In genomic region chr1:220803401-220804201, GRCh38 we compare ENCODE assay signal across 8 cellular contexts. TPM values are rescaled to one million over a fixed set of nuclear protein-coding genes. Genes with fewer than 3 reads are reported as not detected.
DNase-seq lines count a peak whose midpoint lies in the region; ATAC-seq and TF ChIP-seq lines count a peak whose summit lies in the region.

No MANE protein-coding gene starts in this region.

- no peaks in the 10 kb centered on the region for H3K4me1 Mint-ChIP-seq in activated CD8-positive, alpha-beta T cell treated with anti-CD3 and anti-CD28 coated beads for 36 hours (ENCODE audit: low read depth)
- H3K4me1 Mint-ChIP-seq in activated CD8-positive, alpha-beta T cell treated with anti-CD3 and anti-CD28 coated beads, Interleukin-2, amount 10 ng/mL, durations not matched to agents 7 days and 5 days (ENCODE audit: low read depth): no peaks in the 10 kb centered on the region
- peaks cover 5% of the 10 kb centered on the region for H3K4me1 Mint-ChIP-seq in endodermal cell
- no peaks in the 10 kb centered on the region for H3K4me1 Mint-ChIP-seq in T-helper 2 cell treated with Interferon-gamma antibody and Interleukin-4, amounts not matched to agents 5 μg/mL and 100 μg/mL, for 36 hours (ENCODE audit: low read depth)

- H3K9me2 ChIP-seq in PC-3 (replicated peaks; ENCODE audit: low read length): no peaks in the 10 kb centered on the region

- no peak overlapping the region for H3K4me2 ChIP-seq in PC-3 (ENCODE audit: low read length)

- no peak overlapping the region for H3K4me3 ChIP-seq in PC-3 (ENCODE audit: low read length)
- no peak overlapping the region for H3K4me3 ChIP-seq in endodermal cell (ENCODE audit: low read length)

- DNase-seq in activated CD8-positive, alpha-beta T cell treated with anti-CD3 and anti-CD28 coated beads for 36 hours: peak; percentile 36
- no peak for DNase-seq in activated CD8-positive, alpha-beta T cell treated with anti-CD3 and anti-CD28 coated beads, Interleukin-2, amount 10 ng/mL, durations not matched to agents 7 days and 5 days
- DNase-seq in PC-3 (peak; percentile 64), endodermal cell (peak; percentile 75), midbrain (lab: John Stamatoyannopoulos, UW) (peak; percentile 16)
- no peak for DNase-seq in T-helper 2 cell treated with Interferon-gamma antibody and Interleukin-4, amounts not matched to agents 5 μg/mL and 100 μg/mL, for 36 hours (ENCODE audit: low spot score)

- H3K9me3 ChIP-seq in PC-3 (ENCODE audit: low read length) (no peaks in the 10 kb centered on the region), endodermal cell (ENCODE audit: control insufficient read depth, low read length) (no peaks in the 10 kb centered on the region)

- POLR2A ChIA-PET in activated CD8-positive, alpha-beta T cell treated with anti-CD3 and anti-CD28 coated beads for 36 hours (lab: Charles Lee): no interaction called here
- POLR2A ChIA-PET in activated CD8-positive, alpha-beta T cell treated with anti-CD3 and anti-CD28 coated beads, Interleukin-2, amount 10 ng/mL, durations not matched to agents 7 days and 5 days (lab: Charles Lee): no interaction called here
- POLR2A ChIA-PET in PC-3 (lab: Charles Lee; ENCODE audit: unreplicated experiment): interaction anchor here (0.7 kb wide), 1 partner anchor 19 kb away, joined by 3 read pairs; no protein-coding TSS in a partner anchor

- no peaks in the 10 kb centered on the region for H3K27me3 ChIP-seq in PC-3 (ENCODE audit: low read length)
- no peaks in the 10 kb centered on the region for H3K27me3 ChIP-seq in endodermal cell (ENCODE audit: control insufficient read depth, insufficient read depth, low read length, poor library complexity, severe bottlenecking)

- intact Hi-C loops in activated CD8-positive, alpha-beta T cell treated with anti-CD3 and anti-CD28 coated beads for 36 hours (cut with micrococcal nuclease): no loop called here
- intact Hi-C loops in PC-3 (cut with micrococcal nuclease): loop anchor here (1.0 to 5.0 kb wide), 4 partner anchors 17 to 521 kb away; partner anchors contain the start of gene MTARC1

- no TSS peak for BruUV-seq in PC-3 (replicated peaks; lab: Mats Ljungman, UMichigan)

- peaks cover 19% of the 10 kb centered on the region; the same call in 1 of the 2 replicates for H3K36me3 ChIP-seq in PC-3 (ENCODE audit: low read depth, low read length)
- peaks cover 24% of the 10 kb centered on the region for H3K36me3 ChIP-seq in endodermal cell (ENCODE audit: control insufficient read depth, insufficient read depth, low read length)

- no peak for ATAC-seq in activated CD8-positive, alpha-beta T cell treated with anti-CD3 and anti-CD28 coated beads for 36 hours
- no peak for ATAC-seq in activated CD8-positive, alpha-beta T cell treated with anti-CD3 and anti-CD28 coated beads, Interleukin-2, amount 10 ng/mL, durations not matched to agents 7 days and 5 days
- ATAC-seq in HG02798 (IDR thresholded peaks at IDR 0.05; ENCODE audit: poor library complexity, unreplicated experiment) (peak; percentile 53), PC-3 (peak; percentile 77), HG03521 (IDR thresholded peaks at IDR 0.05; ENCODE audit: unreplicated experiment) (no peak)

- H3K36me3 Mint-ChIP-seq in activated CD8-positive, alpha-beta T cell treated with anti-CD3 and anti-CD28 coated beads for 36 hours (ENCODE audit: low read depth): no peaks in the 10 kb centered on the region
- H3K36me3 Mint-ChIP-seq in activated CD8-positive, alpha-beta T cell treated with anti-CD3 and anti-CD28 coated beads, Interleukin-2, amount 10 ng/mL, durations not matched to agents 7 days and 5 days (ENCODE audit: low read depth): no peaks in the 10 kb centered on the region
- H3K36me3 Mint-ChIP-seq in endodermal cell (ENCODE audit: low read depth): peaks cover 62% of the 10 kb centered on the region
- H3K36me3 Mint-ChIP-seq in T-helper 2 cell treated with Interferon-gamma antibody and Interleukin-4, amounts not matched to agents 5 μg/mL and 100 μg/mL, for 36 hours (ENCODE audit: low read depth): no peaks in the 10 kb centered on the region

- peak; percentile 85 for TF ChIP-seq CTCF in activated CD8-positive, alpha-beta T cell treated with anti-CD3 and anti-CD28 coated beads for 36 hours (IDR thresholded peaks at IDR 0.05)
- TF ChIP-seq CTCF in PC-3 (conservative IDR thresholded peaks at IDR 0.05; ENCODE audit: low read depth, low read length) (peak; percentile 98), endodermal cell (conservative IDR thresholded peaks at IDR 0.05) (peak; percentile 98)

- no peaks in the 10 kb centered on the region for H3F3A ChIP-seq in PC-3 (ENCODE audit: low read length, unreplicated experiment)

- no peak overlapping the region for H3K4me3 Mint-ChIP-seq in activated CD8-positive, alpha-beta T cell treated with anti-CD3 and anti-CD28 coated beads for 36 hours
- no peak overlapping the region for H3K4me3 Mint-ChIP-seq in activated CD8-positive, alpha-beta T cell treated with anti-CD3 and anti-CD28 coated beads, Interleukin-2, amount 10 ng/mL, durations not matched to agents 7 days and 5 days
- H3K4me3 Mint-ChIP-seq in endodermal cell: no peak overlapping the region
- no peak overlapping the region for H3K4me3 Mint-ChIP-seq in T-helper 2 cell treated with Interferon-gamma antibody and Interleukin-4, amounts not matched to agents 5 μg/mL and 100 μg/mL, for 36 hours

- H2AFZ ChIP-seq in PC-3 (ENCODE audit: low read length): no peak overlapping the region

- CTCF ChIA-PET in activated CD8-positive, alpha-beta T cell treated with anti-CD3 and anti-CD28 coated beads for 36 hours (lab: Charles Lee): interaction anchor here (0.7 to 1.6 kb wide), 5 partner anchors 8 to 28 kb away, joined by 3 to 10 read pairs (median 4); no protein-coding TSS in a partner anchor
- CTCF ChIA-PET in activated CD8-positive, alpha-beta T cell treated with anti-CD3 and anti-CD28 coated beads, Interleukin-2, amount 10 ng/mL, durations not matched to agents 7 days and 5 days (lab: Charles Lee): interaction anchor here (0.6 to 1.1 kb wide), 2 partner anchors 13 to 15 kb away, joined by 3 read pairs; no protein-coding TSS in a partner anchor
- CTCF ChIA-PET in PC-3 (lab: Charles Lee): interaction anchor here (0.7 kb wide), 2 partner anchors 20 to 536 kb away, joined by 4 to 5 read pairs; no protein-coding TSS in a partner anchor

- no peaks in the 10 kb centered on the region for H3K79me2 ChIP-seq in PC-3 (ENCODE audit: low read length)

- 87 to 94% methylated on average over 7 to 10 of the region's 10 CpGs for WGBS in endodermal cell (ENCODE audit: insufficient coverage in 1 of 2, insufficient read length in 1 of 2), 2 experiments

- H3K9me3 Mint-ChIP-seq in activated CD8-positive, alpha-beta T cell treated with anti-CD3 and anti-CD28 coated beads for 36 hours: no peaks in the 10 kb centered on the region
- H3K9me3 Mint-ChIP-seq in activated CD8-positive, alpha-beta T cell treated with anti-CD3 and anti-CD28 coated beads, Interleukin-2, amount 10 ng/mL, durations not matched to agents 7 days and 5 days (ENCODE audit: insufficient read depth): no peaks in the 10 kb centered on the region
- no peaks in the 10 kb centered on the region for H3K9me3 Mint-ChIP-seq in endodermal cell
- H3K9me3 Mint-ChIP-seq in T-helper 2 cell treated with Interferon-gamma antibody and Interleukin-4, amounts not matched to agents 5 μg/mL and 100 μg/mL, for 36 hours: no peaks in the 10 kb centered on the region

- no peaks in the 10 kb centered on the region for H3K4me1 ChIP-seq in PC-3 (ENCODE audit: insufficient read depth, low read length)
- H3K4me1 ChIP-seq in endodermal cell (ENCODE audit: control insufficient read depth, insufficient read depth, low read length): no peaks in the 10 kb centered on the region

- H4K20me1 ChIP-seq in PC-3 (ENCODE audit: low read length): no peaks in the 10 kb centered on the region

- no peaks in the 10 kb centered on the region for H3K27me3 Mint-ChIP-seq in activated CD8-positive, alpha-beta T cell treated with anti-CD3 and anti-CD28 coated beads for 36 hours
- H3K27me3 Mint-ChIP-seq in activated CD8-positive, alpha-beta T cell treated with anti-CD3 and anti-CD28 coated beads, Interleukin-2, amount 10 ng/mL, durations not matched to agents 7 days and 5 days (ENCODE audit: low read depth): no peaks in the 10 kb centered on the region
- no peaks in the 10 kb centered on the region for H3K27me3 Mint-ChIP-seq in endodermal cell (ENCODE audit: insufficient read depth)
- no peaks in the 10 kb centered on the region for H3K27me3 Mint-ChIP-seq in T-helper 2 cell treated with Interferon-gamma antibody and Interleukin-4, amounts not matched to agents 5 μg/mL and 100 μg/mL, for 36 hours (ENCODE audit: low read depth)

- H3K9ac ChIP-seq in PC-3 (ENCODE audit: low read length) (no peak overlapping the region), endodermal cell (ENCODE audit: extremely low read depth, low read length, poor library complexity, severe bottlenecking) (no peak overlapping the region)

- no peak overlapping the region for H3K27ac Mint-ChIP-seq in activated CD8-positive, alpha-beta T cell treated with anti-CD3 and anti-CD28 coated beads for 36 hours
- no peak overlapping the region for H3K27ac Mint-ChIP-seq in activated CD8-positive, alpha-beta T cell treated with anti-CD3 and anti-CD28 coated beads, Interleukin-2, amount 10 ng/mL, durations not matched to agents 7 days and 5 days
- peak overlapping the region; percentile 40 for H3K27ac Mint-ChIP-seq in endodermal cell
- H3K27ac Mint-ChIP-seq in T-helper 2 cell treated with Interferon-gamma antibody and Interleukin-4, amounts not matched to agents 5 μg/mL and 100 μg/mL, for 36 hours: no peak overlapping the region

- H3K27ac ChIP-seq in PC-3 (ENCODE audit: low read length): no peak overlapping the region
- no peak overlapping the region for H3K27ac ChIP-seq in endodermal cell (ENCODE audit: low read depth, low read length)

RNA-seq across cellular contexts. Expression of gene MTARC1, which starts 16.9 kb away (rescaled TPM):
- not detected for total RNA-seq in activated CD8-positive, alpha-beta T cell treated with anti-CD3 and anti-CD28 coated beads for 36 hours
- not detected for total RNA-seq in activated CD8-positive, alpha-beta T cell treated with anti-CD3 and anti-CD28 coated beads, Interleukin-2, amount 10 ng/mL, durations not matched to agents 7 days and 5 days
- 48.5 and 50.2 TPM in 2 replicates for total RNA-seq in PC-3 (2014; rRNA removed)
- total RNA-seq in endodermal cell: 10 to 100 TPM; 53.1 to 75.4 TPM
- polyA plus RNA-seq in endodermal cell (2013, experiment 1 of 2): 18.3 TPM
- 16.6 TPM for polyA plus RNA-seq in endodermal cell (2013, experiment 2 of 2)

RNA-seq across cellular contexts. Expression of gene MTARC2, which starts 55.5 kb away (rescaled TPM):
- not detected for total RNA-seq in activated CD8-positive, alpha-beta T cell treated with anti-CD3 and anti-CD28 coated beads for 36 hours
- total RNA-seq in activated CD8-positive, alpha-beta T cell treated with anti-CD3 and anti-CD28 coated beads, Interleukin-2, amount 10 ng/mL, durations not matched to agents 7 days and 5 days: not detected
- total RNA-seq in PC-3 (2014; rRNA removed): 13.3 and 17.7 TPM in 2 replicates
- total RNA-seq in endodermal cell: 10 to 100 TPM; 12.3 to 14.5 TPM
- 3.0 TPM for polyA plus RNA-seq in endodermal cell (2013, experiment 1 of 2)
- polyA plus RNA-seq in endodermal cell (2013, experiment 2 of 2): 3.4 TPM

Comparison
In these comparisons a context has a peak if more than half of its experiments do, and no peak if none do; other contexts are left out.
1. DNase-seq: peak in activated CD8-positive, alpha-beta T cell treated with anti-CD3 and anti-CD28 coated beads for 36 hours (single experiment), PC-3 (single experiment), endodermal cell (single experiment) and midbrain (single experiment); none in activated CD8-positive, alpha-beta T cell treated with anti-CD3 and anti-CD28 coated beads, Interleukin-2, amount 10 ng/mL, durations not matched to agents 7 days and 5 days (single experiment) and T-helper 2 cell treated with Interferon-gamma antibody and Interleukin-4, amounts not matched to agents 5 μg/mL and 100 μg/mL, for 36 hours (single experiment).
2. ATAC-seq: peak in HG02798 (single experiment) and PC-3 (single experiment); none in activated CD8-positive, alpha-beta T cell treated with anti-CD3 and anti-CD28 coated beads for 36 hours (single experiment), activated CD8-positive, alpha-beta T cell treated with anti-CD3 and anti-CD28 coated beads, Interleukin-2, amount 10 ng/mL, durations not matched to agents 7 days and 5 days (single experiment) and HG03521 (single experiment).
3. RNA of gene MTARC1, which starts 16.9 kb away (total RNA-seq): 53.1 to 75.4 TPM in endodermal cell and 48.5 to 50.2 TPM in PC-3; not detected in activated CD8-positive, alpha-beta T cell treated with anti-CD3 and anti-CD28 coated beads for 36 hours and not detected in activated CD8-positive, alpha-beta T cell treated with anti-CD3 and anti-CD28 coated beads, Interleukin-2, amount 10 ng/mL, durations not matched to agents 7 days and 5 days; every median in the first group is over 10 times any median in the second.
4. RNA of gene MTARC2, which starts 55.5 kb away (total RNA-seq): 12.3 to 14.5 TPM in endodermal cell and 13.3 to 17.7 TPM in PC-3; not detected in activated CD8-positive, alpha-beta T cell treated with anti-CD3 and anti-CD28 coated beads for 36 hours and not detected in activated CD8-positive, alpha-beta T cell treated with anti-CD3 and anti-CD28 coated beads, Interleukin-2, amount 10 ng/mL, durations not matched to agents 7 days and 5 days; every median in the first group is over 10 times any median in the second.
5. Peak in every context shown above with its lines, with median percentiles within 50 percentile points of each other: CTCF ChIP-seq.